Comparison of ENCODE assay signal across 8 cellular contexts in genomic region chrX:119468930-119469635, GRCh38. TPM values are rescaled to one million over a fixed set of nuclear protein-coding genes. Genes with fewer than 3 reads are reported as not detected.
DNase-seq lines count a peak whose midpoint lies in the region; ATAC-seq, FAIRE-seq and TF ChIP-seq lines count a peak whose summit lies in the region.

No MANE protein-coding gene starts in this region.

- no peaks in the 10 kb centered on the region for H3K9me2 ChIP-seq in MM.1S (replicated peaks; ENCODE audit: insufficient read depth, low read length)

- H2AK5ac ChIP-seq in H9 (ENCODE audit: insufficient read length, low read length) = no peak overlapping the region

- no peak overlapping the region for H3T11ph ChIP-seq in H9 (ENCODE audit: low read length)

- no peak overlapping the region for H4K8ac ChIP-seq in H9 (replicated peaks; ENCODE audit: insufficient read length, low read depth, low read length)

- ATAC-seq in pancreas = peak; percentile 79 to 88 (median 80)

- no peak overlapping the region for H2BK15ac ChIP-seq in H9 (ENCODE audit: low read depth, low read length)

- H2AFZ ChIP-seq in H9 (ENCODE audit: low read length) (no peak overlapping the region), MM.1S (ENCODE audit: low read length) (no peak overlapping the region)

- H3K4me1 Mint-ChIP-seq in H9 = no peaks in the 10 kb centered on the region; a peak in 1 of 4 replicates
- H3K4me1 Mint-ChIP-seq in activated naive CD4-positive, alpha-beta T cell treated with anti-CD3 and anti-CD28 coated beads, Interleukin-2, amount 50 U/mL, for 24 hours = peaks cover 6% of the 10 kb centered on the region

- H3K4me3 ChIP-seq in MM.1S (ENCODE audit: low read length) (peak overlapping the region; percentile 88), SK-N-MC (peak overlapping the region; percentile 88), pancreas (peak overlapping the region; percentile 29 to 68 (median 58)), thyroid gland (replicated peaks in 1 of 3) (peak overlapping the region; percentile 39 to 83 (median 44))

- H3K4me3 Mint-ChIP-seq in H9 = peak overlapping the region; percentile 89
- peak overlapping the region; percentile 89 for H3K4me3 Mint-ChIP-seq in activated naive CD4-positive, alpha-beta T cell treated with anti-CD3 and anti-CD28 coated beads, Interleukin-2, amount 50 U/mL, for 24 hours

- H3K4me2 ChIP-seq in H9 (ENCODE audit: insufficient read depth, insufficient read length, low read length) = peak overlapping the region; percentile 56
- peak overlapping the region; percentile 41 for H3K4me2 ChIP-seq in MM.1S (ENCODE audit: low read depth, low read length)

- peaks cover 23 to 29% (median 24%) of the 10 kb centered on the region in 3 experiments for H3K36me3 Mint-ChIP-seq in H9 (ENCODE audit: insufficient read depth in 1 of 3, low read depth in 3 of 3)
- no peaks in the 10 kb centered on the region for H3K36me3 Mint-ChIP-seq in activated naive CD4-positive, alpha-beta T cell treated with anti-CD3 and anti-CD28 coated beads, Interleukin-2, amount 50 U/mL, for 24 hours

- peak overlapping the region; percentile 13 for H3K18ac ChIP-seq in H9 (ENCODE audit: insufficient read length, low read depth, low read length)

- peaks cover 4% of the 10 kb centered on the region; the same call in 1 of the 2 replicates for H3F3A ChIP-seq in MM.1S (ENCODE audit: insufficient read depth, low read length)

- peak in 1 of 2 donors; percentile 62 for TF ChIP-seq POLR2A in thyroid gland (IDR thresholded peaks at IDR 0.05)

- no CpG with 5 or more reads among the region's 60 CpGs for WGBS in H9 (ENCODE audit: extremely low coverage, insufficient read length, low lambda C conversion rate)
- WGBS in pancreas, 2 donors = 0 to 47% methylated on average over 31 to 60 of the region's 60 CpGs
- 0 to 13% methylated on average over 3 to 14 of the region's 60 CpGs for WGBS in thyroid gland, 2 donors

- no peak overlapping the region for H3K4ac ChIP-seq in H9 (ENCODE audit: low read depth, low read length)

- no peak overlapping the region for H3K23ac ChIP-seq in H9 (ENCODE audit: insufficient read length, low read depth, low read length)

- H3K9me3 ChIP-seq in H9 (ENCODE audit: control insufficient read depth, low read depth, low read length) (peaks cover 17% of the 10 kb centered on the region), MM.1S (replicated peaks; ENCODE audit: insufficient read depth, low read length) (no peaks in the 10 kb centered on the region), SK-N-MC (ENCODE audit: low read depth, low read length) (no peaks in the 10 kb centered on the region), pancreas (no peaks in the 10 kb centered on the region), thyroid gland (no peaks in the 10 kb centered on the region)

- H3K36me3 ChIP-seq in MM.1S (replicated peaks; ENCODE audit: insufficient read depth, low read length) (0 out of 2 replicates have a peak, but pooled peaks cover 5% of the 10 kb centered on the region), SK-N-MC (ENCODE audit: insufficient read depth, low read length) (peaks cover 21% of the 10 kb centered on the region), pancreas (peaks cover 0 to 9% (median 3%) of the 10 kb centered on the region in 3 donors), thyroid gland (peaks cover 0 to 15% of the 10 kb centered on the region in 2 donors)

- H4K20me1 ChIP-seq in H9 (ENCODE audit: control insufficient read depth, insufficient read depth, insufficient read length) = no peaks in the 10 kb centered on the region
- H4K20me1 ChIP-seq in MM.1S (ENCODE audit: insufficient read depth, low read length) = no peaks in the 10 kb centered on the region; the same call in 1 of the 2 replicates

- H3K9me3 Mint-ChIP-seq in H9 = peaks cover 54 to 66% of the 10 kb centered on the region in 2 experiments
- no peaks in the 10 kb centered on the region for H3K9me3 Mint-ChIP-seq in activated naive CD4-positive, alpha-beta T cell treated with anti-CD3 and anti-CD28 coated beads, Interleukin-2, amount 50 U/mL, for 24 hours

- H2BK5ac ChIP-seq in H9 (ENCODE audit: insufficient read length, low read length) = no peak overlapping the region

- H2BK120ac ChIP-seq in H9 (ENCODE audit: low read depth, low read length, poor library complexity, severe bottlenecking) = no peak overlapping the region

- H3K27ac Mint-ChIP-seq in H9 = peak overlapping the region; percentile 28 to 96 (median 96); a peak in 4 of 7 replicates
- H3K27ac Mint-ChIP-seq in activated naive CD4-positive, alpha-beta T cell treated with anti-CD3 and anti-CD28 coated beads, Interleukin-2, amount 50 U/mL, for 24 hours = peak overlapping the region; percentile 87

- H3K14ac ChIP-seq in H9 (ENCODE audit: insufficient read depth, low read length) = peak overlapping the region; percentile 62; the same call in 1 of the 2 replicates

- no peaks in the 10 kb centered on the region for H3K23me2 ChIP-seq in H9 (ENCODE audit: insufficient read length, low read depth, low read length, poor library complexity, severe bottlenecking)

- peak; percentile 68 for TF ChIP-seq CTCF in H9 (conservative IDR thresholded peaks at IDR 0.05)
- TF ChIP-seq CTCF in MM.1S (IDR thresholded peaks at IDR 0.05; ENCODE audit: low read length) = peak; percentile 59
- peak; percentile 40 to 59 (median 56) for TF ChIP-seq CTCF in pancreas (IDR thresholded peaks at IDR 0.05)
- peak; percentile 21 to 87 (median 54) for TF ChIP-seq CTCF in thyroid gland (IDR thresholded peaks at IDR 0.05)

- intact Hi-C loops in head of caudate nucleus (cut with DNase I) (no loop called here), pancreas (cut with DNase I) (no loop called here), thyroid gland (cut with DNase I) (no loop called here)

- peak; percentile 72 for DNase-seq in GDM1 (lab: John Stamatoyannopoulos, UW)
- peak; percentile 74 for DNase-seq in H9
- DNase-seq in MM.1S = peak; percentile 84
- DNase-seq in SK-N-MC (ENCODE audit: low read depth, low spot score) = no peak
- peak; percentile 61 to 92 (median 84) for DNase-seq in head of caudate nucleus
- peak; percentile 80 to 94 (median 90) for DNase-seq in pancreas
- peak; percentile 88 to 91 for DNase-seq in thyroid gland

- H3K27ac ChIP-seq in H9 (ENCODE audit: insufficient read length, low read depth, low read length) (no peak overlapping the region), MM.1S (ENCODE audit: low read length) (peak overlapping the region; percentile 90), SK-N-MC (peak overlapping the region; percentile 48; the same call in 1 of the 2 replicates), pancreas (peak overlapping the region; percentile 79 to 87 (median 82)), thyroid gland (peak overlapping the region; percentile 86 to 94 (median 89))

- H3K9ac ChIP-seq in H9 (ENCODE audit: extremely low read depth, insufficient read length, low read length) (peak overlapping the region; percentile 71), MM.1S (ENCODE audit: low read length) (peak overlapping the region; percentile 96), SK-N-MC (ENCODE audit: insufficient read length) (peak overlapping the region; percentile 72)

- no peak for FAIRE-seq in pancreas (lab: Jason Lieb, UNC)

- H3K79me2 ChIP-seq in H9 (ENCODE audit: insufficient read depth, low read length) = peaks cover 2% of the 10 kb centered on the region; the same call in 1 of the 2 replicates
- H3K79me2 ChIP-seq in MM.1S (ENCODE audit: low read length) = peaks cover 13% of the 10 kb centered on the region

- no peaks in the 10 kb centered on the region for H3K27me3 Mint-ChIP-seq in H9 (ENCODE audit: low read depth)
- no peaks in the 10 kb centered on the region for H3K27me3 Mint-ChIP-seq in activated naive CD4-positive, alpha-beta T cell treated with anti-CD3 and anti-CD28 coated beads, Interleukin-2, amount 50 U/mL, for 24 hours

- H4K91ac ChIP-seq in H9 (ENCODE audit: insufficient read length, low read depth, low read length) = no peak overlapping the region

- H3K56ac ChIP-seq in H9 (ENCODE audit: insufficient read length, low read depth, low read length) = no peak overlapping the region

- H3K27me3 ChIP-seq in H9 (ENCODE audit: insufficient read depth, low read length) (no peaks in the 10 kb centered on the region), MM.1S (replicated peaks; ENCODE audit: insufficient read depth, low read length) (no peaks in the 10 kb centered on the region), pancreas (no peaks in the 10 kb centered on the region), thyroid gland (no peaks in the 10 kb centered on the region)

- no peaks in the 10 kb centered on the region for H3K4me1 ChIP-seq in H9 (ENCODE audit: insufficient read depth, low read length)
- 0 out of 2 replicates have a peak, but pooled peaks cover 3% of the 10 kb centered on the region for H3K4me1 ChIP-seq in MM.1S (ENCODE audit: low read length)
- peaks cover 4 to 15% (median 7%) of the 10 kb centered on the region in 3 donors for H3K4me1 ChIP-seq in pancreas
- peaks cover 0 to 5% of the 10 kb centered on the region in 2 donors for H3K4me1 ChIP-seq in thyroid gland

- H3K79me1 ChIP-seq in H9 (ENCODE audit: insufficient read depth, low read depth, low read length, poor library complexity, severe bottlenecking) = no peaks in the 10 kb centered on the region

- no peak overlapping the region for H4K5ac ChIP-seq in H9 (ENCODE audit: insufficient read length, low read depth, low read length)

- H2BK20ac ChIP-seq in H9 (ENCODE audit: low read depth, low read length, poor library complexity, severe bottlenecking) = no peak overlapping the region

- H2BK12ac ChIP-seq in H9 (ENCODE audit: insufficient read length, low read depth, low read length) = no peak overlapping the region

RNA-seq across cellular contexts. Expression of gene SLC25A5, which starts 0.8 kb away (rescaled TPM):
- 454 and 472 TPM in 2 replicates for total RNA-seq in H9 (2021)
- 100 to 1,000 TPM; 182 to 462 (median 342) TPM for total RNA-seq in pancreas
- 100 to 1,000 TPM; 112 to 202 TPM for polyA plus RNA-seq in pancreas
- 100 to 1,000 TPM; 110 to 269 (median 202) TPM for total RNA-seq in thyroid gland
